12 cellular contexts compared by ENCODE assay signal in the genomic region with DNA sequence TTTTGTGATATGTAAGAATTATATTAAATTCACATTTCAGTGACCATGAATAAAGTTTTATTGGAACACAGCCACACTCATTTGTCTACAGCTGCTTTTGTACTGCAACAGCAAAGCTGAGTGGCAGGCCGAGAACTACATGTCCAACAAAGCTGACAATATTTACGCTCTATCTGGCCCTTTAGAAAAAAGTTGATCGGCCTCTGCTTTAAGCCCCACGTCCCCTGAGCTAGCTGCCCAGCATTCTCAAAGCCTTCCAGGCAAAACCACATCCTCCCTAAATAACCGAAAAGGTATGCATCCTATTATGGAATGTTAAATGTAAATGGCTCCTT. TPM values are rescaled to one million over a fixed set of nuclear protein-coding genes. Genes with fewer than 3 reads are reported as not detected.
DNase-seq lines count a peak whose midpoint lies in the region; ATAC-seq and TF ChIP-seq lines count a peak whose summit lies in the region.
"Had no signal": no experiment of that assay in that cellular context is flagged by ENCODE, and none has a peak within 500 bp of the region (broad histone marks: within the 10 kb centered on the region; RNA-seq: fewer than 3 reads in every experiment).

No MANE protein-coding gene starts in this region.

- CTCF ChIA-PET in activated CD8-positive, alpha-beta memory T cell treated with anti-CD3 and anti-CD28 coated beads, Interleukin-2, amount 10 ng/mL, durations not matched to agents 7 days and 5 days (lab: Charles Lee), result interaction anchor here (1.6 to 5.3 kb wide), 2 partner anchors 13 to 37 kb away, joined by 4 to 22 read pairs; no protein-coding TSS in a partner anchor

- intact Hi-C loops in left lung (cut with DNase I), result no loop called here

- H3K4me1 Mint-ChIP-seq in activated CD8-positive, alpha-beta memory T cell treated with anti-CD3 and anti-CD28 coated beads, Interleukin-2, amount 10 ng/mL, durations not matched to agents 7 days and 5 days, result peaks cover 94% of the 10 kb centered on the region
- H3K4me1 Mint-ChIP-seq in stimulated activated naive CD8-positive, alpha-beta T cell treated with anti-CD3 and anti-CD28 coated beads, Interleukin-15, amount 100 ng/mL, for 72 hours, result peaks cover 100% of the 10 kb centered on the region

- no peaks in the 10 kb centered on the region for H3K27me3 ChIP-seq in left lung

- H3K36me3 Mint-ChIP-seq in activated CD8-positive, alpha-beta memory T cell treated with anti-CD3 and anti-CD28 coated beads, Interleukin-2, amount 10 ng/mL, durations not matched to agents 7 days and 5 days, result peaks cover 57% of the 10 kb centered on the region

- no peaks in the 10 kb centered on the region for H3K27me3 Mint-ChIP-seq in activated CD8-positive, alpha-beta memory T cell treated with anti-CD3 and anti-CD28 coated beads, Interleukin-2, amount 10 ng/mL, durations not matched to agents 7 days and 5 days
- H3K27me3 Mint-ChIP-seq in stimulated activated naive CD8-positive, alpha-beta T cell treated with anti-CD3 and anti-CD28 coated beads, Interleukin-15, amount 100 ng/mL, for 72 hours, result no peaks in the 10 kb centered on the region

- H3K4me1 ChIP-seq in left lung, result peaks cover 6 to 13% of the 10 kb centered on the region in 2 donors

- ATAC-seq in activated CD8-positive, alpha-beta memory T cell treated with anti-CD3 and anti-CD28 coated beads, Interleukin-2, amount 10 ng/mL, durations not matched to agents 7 days and 5 days, result no peak
- ATAC-seq in stimulated activated naive CD8-positive, alpha-beta T cell treated with anti-CD3 and anti-CD28 coated beads, Interleukin-15, amount 100 ng/mL, for 72 hours, result no peak
- ATAC-seq in GM21526 (IDR thresholded peaks at IDR 0.05; ENCODE audit: low FRiP score, unreplicated experiment) (no peak), left lung (no peak)
- ATAC-seq: lower lobe of right lung had no signal

- peak overlapping the region; percentile 90 for H3K27ac Mint-ChIP-seq in activated CD8-positive, alpha-beta memory T cell treated with anti-CD3 and anti-CD28 coated beads, Interleukin-2, amount 10 ng/mL, durations not matched to agents 7 days and 5 days
- peak overlapping the region; percentile 71 to 80 for H3K27ac Mint-ChIP-seq in stimulated activated naive CD8-positive, alpha-beta T cell treated with anti-CD3 and anti-CD28 coated beads, Interleukin-15, amount 100 ng/mL, for 72 hours

- TF ChIP-seq CTCF in WI38 (IDR thresholded peaks at IDR 0.05; ENCODE audit: low read depth, low read length) (no peak), fibroblast of pulmonary artery (IDR thresholded peaks at IDR 0.05; ENCODE audit: low read length, missing control alignments) (no peak), left lung (IDR thresholded peaks at IDR 0.05) (no peak)

- peak overlapping the region; percentile 42 for H3K4me3 Mint-ChIP-seq in activated CD8-positive, alpha-beta memory T cell treated with anti-CD3 and anti-CD28 coated beads, Interleukin-2, amount 10 ng/mL, durations not matched to agents 7 days and 5 days
- H3K4me3 Mint-ChIP-seq in stimulated activated naive CD8-positive, alpha-beta T cell treated with anti-CD3 and anti-CD28 coated beads, Interleukin-15, amount 100 ng/mL, for 72 hours, result peak overlapping the region; percentile 34 to 68

- H3K4me3 ChIP-seq in WI38 (ENCODE audit: low read depth, low read length), result peak overlapping the region; percentile 32
- H3K4me3 ChIP-seq in fibroblast of pulmonary artery (replicated peaks; ENCODE audit: low read depth, low read length), result no peak overlapping the region
- H3K4me3 ChIP-seq in left lung, result no peak overlapping the region
- H3K4me3 ChIP-seq: coronary artery, lower lobe of right lung had no signal

- no peaks in the 10 kb centered on the region for H3K9me3 ChIP-seq in left lung
- H3K9me3 ChIP-seq: lower lobe of right lung had no signal

- H3K9me3 Mint-ChIP-seq in activated CD8-positive, alpha-beta memory T cell treated with anti-CD3 and anti-CD28 coated beads, Interleukin-2, amount 10 ng/mL, durations not matched to agents 7 days and 5 days (ENCODE audit: low read depth), result no peaks in the 10 kb centered on the region
- H3K9me3 Mint-ChIP-seq in stimulated activated naive CD8-positive, alpha-beta T cell treated with anti-CD3 and anti-CD28 coated beads, Interleukin-15, amount 100 ng/mL, for 72 hours, result no peaks in the 10 kb centered on the region

- DNase-seq in activated CD8-positive, alpha-beta memory T cell treated with anti-CD3 and anti-CD28 coated beads, Interleukin-2, amount 10 ng/mL, durations not matched to agents 7 days and 5 days, result no peak
- no peak for DNase-seq in activated CD8-positive, alpha-beta memory T cell treated with anti-CD3 and anti-CD28 coated beads, Interleukin-2, amount 50 U/mL, for 4 hours
- DNase-seq in fibroblast of pulmonary artery (ENCODE audit: low read depth), result peak; percentile 35
- no peak for DNase-seq in stimulated activated naive CD8-positive, alpha-beta T cell treated with anti-CD3 and anti-CD28 coated beads, Interleukin-15, amount 100 ng/mL, for 72 hours
- DNase-seq in left lung, result no peak
- no peak for DNase-seq in NOMO-1 treated with dmso at 0.1 percent for 144 hours (lab: John Stamatoyannopoulos, UW; ENCODE audit: unreplicated experiment)
- DNase-seq: lower lobe of right lung; NCI-H1694 treated with DMSO at 0.1 percent for 48 hours; stimulated activated CD4-positive, alpha-beta T cell treated with anti-CD3 and anti-CD28 coated beads, Interleukin-2, amount 100 ng/mL, for 48 hours had no signal

- no peak overlapping the region for H3K27ac ChIP-seq in left lung
- H3K27ac ChIP-seq: coronary artery, lower lobe of right lung had no signal

- H3K36me3 ChIP-seq in left lung, result no peaks in the 10 kb centered on the region
- H3K36me3 ChIP-seq: lower lobe of right lung had no signal

RNA-seq across cellular contexts. Expression of a gene that starts 8.6 kb away (rescaled TPM):
- 100 to 1,000 TPM; 113 to 140 TPM for total RNA-seq in activated CD8-positive, alpha-beta memory T cell treated with anti-CD3 and anti-CD28 coated beads, Interleukin-2, amount 10 ng/mL, durations not matched to agents 7 days and 5 days
- total RNA-seq in left lung, result 10 to 100 TPM; 10.5 to 12.1 TPM

Comparison
In these comparisons a context has a peak if more than half of its experiments do, and no peak if none do; other contexts are left out.
1. RNA of a gene that starts 8.6 kb away (total RNA-seq): 113 to 140 TPM in activated CD8-positive, alpha-beta memory T cell treated with anti-CD3 and anti-CD28 coated beads, Interleukin-2, amount 10 ng/mL, durations not matched to agents 7 days and 5 days; 10.5 to 12.1 TPM in left lung; every median in the first group is over 4 times any median in the second.